In genomic region chr1:218872928-218873327, GRCh38 we compare ENCODE assay signal across 30 cellular contexts.
"Had no signal": no experiment of that assay in that cellular context is flagged by ENCODE, and none has a peak within 500 bp of the region (broad histone marks: within the 10 kb centered on the region; RNA-seq: fewer than 3 reads in every experiment).

No MANE protein-coding gene starts in this region.

- H3K4me1 ChIP-seq: left lung, lower lobe of right lung, pancreas, prostate gland, sigmoid colon, spleen, suprapubic skin, tibial artery, upper lobe of right lung had no signal

- H3K36me3 Mint-ChIP-seq: immature natural killer cell; naive thymus-derived CD8-positive, alpha-beta T cell; stimulated activated effector memory CD8-positive, alpha-beta T cell treated with anti-CD3 and anti-CD28 coated beads, Interleukin-12 subunit alpha, Interleukin-12 subunit beta, amount 100 ng/mL, for 72 hours had no signal

- DNase-seq: immature natural killer cell; kidney; left colon; left lung; lower lobe of right lung; mammary epithelial cell; mesenchymal stem cell; naive thymus-derived CD8-positive, alpha-beta T cell; nucleus accumbens; pancreas; posterior cingulate gyrus; retina; right cardiac atrium; sigmoid colon; small intestine; spleen; stimulated activated CD4-positive, alpha-beta T cell treated with anti-CD3 and anti-CD28 coated beads, Interleukin-4, amount 100 ng/mL, for 24 hours; stimulated activated naive CD4-positive, alpha-beta T cell; tibial artery; trophoblast cell; upper lobe of right lung had no signal

- H3K9me3 ChIP-seq: left lung, lower lobe of right lung, pancreas, prostate gland, sigmoid colon, spleen, suprapubic skin, thoracic aorta, tibial artery, upper lobe of right lung had no signal

- H3K4me3 Mint-ChIP-seq: immature natural killer cell; naive thymus-derived CD8-positive, alpha-beta T cell; nephron; neural crest cell; stimulated activated effector memory CD8-positive, alpha-beta T cell treated with anti-CD3 and anti-CD28 coated beads, Interleukin-12 subunit alpha, Interleukin-12 subunit beta, amount 100 ng/mL, for 72 hours; stimulated activated naive CD8-positive, alpha-beta T cell treated with anti-CD3 and anti-CD28 coated beads, Interleukin-15, Interleukin-2, amounts not matched to agents 100 ng/mL and 50 ng/mL, for 24 hours had no signal

- ATAC-seq: left colon; left lung; lower lobe of right lung; naive thymus-derived CD8-positive, alpha-beta T cell; pancreas; right cardiac atrium; stimulated activated effector memory CD8-positive, alpha-beta T cell treated with anti-CD3 and anti-CD28 coated beads, Interleukin-12 subunit alpha, Interleukin-12 subunit beta, amount 100 ng/mL, for 72 hours; upper lobe of right lung had no signal

- H3K4me1 Mint-ChIP-seq: immature natural killer cell; naive thymus-derived CD8-positive, alpha-beta T cell; nephron; stimulated activated effector memory CD8-positive, alpha-beta T cell treated with anti-CD3 and anti-CD28 coated beads, Interleukin-12 subunit alpha, Interleukin-12 subunit beta, amount 100 ng/mL, for 72 hours had no signal

- H3K4me3 ChIP-seq: left lung, lower lobe of right lung, pancreas, prostate gland, sigmoid colon, spleen, suprapubic skin, thoracic aorta, tibial artery, upper lobe of right lung had no signal

- H3K36me3 ChIP-seq: left lung, lower lobe of right lung, pancreas, prostate gland, sigmoid colon, spleen, suprapubic skin, thoracic aorta, tibial artery, upper lobe of right lung had no signal

- H3K9me3 Mint-ChIP-seq: stimulated activated naive CD8-positive, alpha-beta T cell treated with anti-CD3 and anti-CD28 coated beads, Interleukin-15, Interleukin-2, amounts not matched to agents 100 ng/mL and 50 ng/mL, for 24 hours had no signal

- H3K27ac Mint-ChIP-seq: immature natural killer cell; naive thymus-derived CD8-positive, alpha-beta T cell; nephron; stimulated activated effector memory CD8-positive, alpha-beta T cell treated with anti-CD3 and anti-CD28 coated beads, Interleukin-12 subunit alpha, Interleukin-12 subunit beta, amount 100 ng/mL, for 72 hours; stimulated activated naive CD8-positive, alpha-beta T cell treated with anti-CD3 and anti-CD28 coated beads, Interleukin-15, Interleukin-2, amounts not matched to agents 100 ng/mL and 50 ng/mL, for 24 hours had no signal

- FAIRE-seq: islet of Langerhans, kidney, pancreas, small intestine, urothelium cell line had no signal

- H3K27me3 ChIP-seq: left lung, pancreas, sigmoid colon, spleen, suprapubic skin, tibial artery, upper lobe of right lung had no signal

- H3K27ac ChIP-seq: left lung, lower lobe of right lung, pancreas, prostate gland, sigmoid colon, spleen, suprapubic skin, thoracic aorta, tibial artery, upper lobe of right lung had no signal
